In the genomic region with DNA sequence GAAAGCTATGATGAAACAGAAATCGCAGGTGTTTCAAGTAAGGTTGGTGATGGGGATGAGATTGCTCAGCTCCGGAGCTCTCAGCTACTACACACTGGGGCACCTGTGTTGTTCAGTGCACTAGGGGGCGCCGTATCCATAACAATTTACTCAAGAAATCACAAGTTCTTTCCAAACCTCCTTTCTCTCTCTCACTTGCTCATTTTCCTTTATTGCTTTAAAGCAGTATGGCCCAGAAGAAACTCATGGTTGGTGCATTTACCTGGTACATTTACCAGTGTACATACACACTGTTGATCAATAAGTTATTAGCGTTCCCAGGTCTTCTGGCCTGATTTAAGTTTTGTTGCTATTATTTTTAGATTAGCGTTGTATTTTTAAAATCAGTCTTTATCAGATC, we compare ENCODE assay signal across 8 cellular contexts.
DNase-seq lines count a peak whose midpoint lies in the region; ATAC-seq and TF ChIP-seq lines count a peak whose summit lies in the region.

No MANE protein-coding gene starts in this region.

- DNase-seq in NCI-H526 (lab: John Stamatoyannopoulos, UW) (peak; percentile 62 to 84), coronary artery (ENCODE audit: low spot score) (no peak)
- peak; percentile 96 for DNase-seq in activated CD4-positive, alpha-beta T cell treated with anti-CD3 and anti-CD28 coated beads, Interleukin-2, amount 10 ng/mL, durations not matched to agents 24 days and 14 days
- peak; percentile 51 for DNase-seq in stimulated activated CD8-positive, alpha-beta memory T cell treated with anti-CD3 and anti-CD28 coated beads, Interleukin-12 subunit alpha, Interleukin-12 subunit beta, amount 100 ng/mL, for 24 hours (ENCODE audit: extremely low read depth)

- intact Hi-C loops in activated CD4-positive, alpha-beta T cell treated with anti-CD3 and anti-CD28 coated beads, Interleukin-2, amount 10 ng/mL, durations not matched to agents 24 days and 14 days (cut with micrococcal nuclease), result loop anchor here (1.0 to 2.0 kb wide), 7 partner anchors 50 to 434 kb away; no protein-coding TSS in a partner anchor

- ATAC-seq in GM18511 (IDR thresholded peaks at IDR 0.05; ENCODE audit: unreplicated experiment) (peak; percentile 73), HG03342 (IDR thresholded peaks at IDR 0.05; ENCODE audit: unreplicated experiment) (peak; percentile 80)

- 32% methylated on average over 6 of the region's 6 CpGs for WGBS in liver

- H3K27me3 Mint-ChIP-seq in activated CD4-positive, alpha-beta T cell treated with anti-CD3 and anti-CD28 coated beads, Interleukin-2, amount 10 ng/mL, durations not matched to agents 24 days and 14 days, result no peaks in the 10 kb centered on the region

- H3K36me3 Mint-ChIP-seq in activated CD4-positive, alpha-beta T cell treated with anti-CD3 and anti-CD28 coated beads, Interleukin-2, amount 10 ng/mL, durations not matched to agents 24 days and 14 days (ENCODE audit: low read depth), result peaks cover 9% of the 10 kb centered on the region

- H3K9ac ChIP-seq in liver (ENCODE audit: low read depth in 1 of 2, low read length in 2 of 2), result no peak overlapping the region

- TF ChIP-seq RAD21 in liver (IDR thresholded peaks at IDR 0.05), result peak; percentile 91 to 94

- no peaks in the 10 kb centered on the region for H3K9me3 Mint-ChIP-seq in activated CD4-positive, alpha-beta T cell treated with anti-CD3 and anti-CD28 coated beads, Interleukin-2, amount 10 ng/mL, durations not matched to agents 24 days and 14 days

- peak overlapping the region; percentile 69 for H3K4me3 Mint-ChIP-seq in activated CD4-positive, alpha-beta T cell treated with anti-CD3 and anti-CD28 coated beads, Interleukin-2, amount 10 ng/mL, durations not matched to agents 24 days and 14 days

- peaks cover 0 to 5% (median 1%) of the 10 kb centered on the region in 4 donors for H3K4me1 ChIP-seq in liver (ENCODE audit: control insufficient read depth in 4 of 4, insufficient read depth in 4 of 4, low read length in 3 of 4)

- no peak overlapping the region for H3K27ac ChIP-seq in 22Rv1
- no peak overlapping the region for H3K27ac ChIP-seq in coronary artery
- no peak overlapping the region for H3K27ac ChIP-seq in liver (ENCODE audit: low read depth in 1 of 2, low read length in 2 of 2)

- no peaks in the 10 kb centered on the region for H3K27me3 ChIP-seq in liver (ENCODE audit: control insufficient read depth in 4 of 4, insufficient read depth in 4 of 4, low read length in 3 of 4)

- peak; percentile 83 for TF ChIP-seq CTCF in 22Rv1 (IDR thresholded peaks at IDR 0.05)
- TF ChIP-seq CTCF in coronary artery (IDR thresholded peaks at IDR 0.05), result peak; percentile 41
- peak; percentile 82 for TF ChIP-seq CTCF in liver (IDR thresholded peaks at IDR 0.05; ENCODE audit: low read depth, low read length, missing input control)

- peak overlapping the region; percentile 92 for H3K27ac Mint-ChIP-seq in activated CD4-positive, alpha-beta T cell treated with anti-CD3 and anti-CD28 coated beads, Interleukin-2, amount 10 ng/mL, durations not matched to agents 24 days and 14 days

- no peaks in the 10 kb centered on the region for H3K36me3 ChIP-seq in liver (ENCODE audit: control insufficient read depth in 4 of 4, insufficient read depth in 3 of 4, low read depth in 1 of 4, low read length in 3 of 4)

- no peaks in the 10 kb centered on the region for H3K9me3 ChIP-seq in liver (ENCODE audit: control insufficient read depth in 4 of 4, low read length in 3 of 4)

- H3K4me3 ChIP-seq in coronary artery (no peak overlapping the region), liver (ENCODE audit: low read depth in 1 of 3, low read length in 3 of 3) (no peak overlapping the region)

- H3K4me1 Mint-ChIP-seq in activated CD4-positive, alpha-beta T cell treated with anti-CD3 and anti-CD28 coated beads, Interleukin-2, amount 10 ng/mL, durations not matched to agents 24 days and 14 days, result peaks cover 76% of the 10 kb centered on the region

TF ChIP-seq in liver, 16 proteins besides CTCF, POLR2A, EP300 and RAD21:
- TF ChIP-seq, protein P1, sequence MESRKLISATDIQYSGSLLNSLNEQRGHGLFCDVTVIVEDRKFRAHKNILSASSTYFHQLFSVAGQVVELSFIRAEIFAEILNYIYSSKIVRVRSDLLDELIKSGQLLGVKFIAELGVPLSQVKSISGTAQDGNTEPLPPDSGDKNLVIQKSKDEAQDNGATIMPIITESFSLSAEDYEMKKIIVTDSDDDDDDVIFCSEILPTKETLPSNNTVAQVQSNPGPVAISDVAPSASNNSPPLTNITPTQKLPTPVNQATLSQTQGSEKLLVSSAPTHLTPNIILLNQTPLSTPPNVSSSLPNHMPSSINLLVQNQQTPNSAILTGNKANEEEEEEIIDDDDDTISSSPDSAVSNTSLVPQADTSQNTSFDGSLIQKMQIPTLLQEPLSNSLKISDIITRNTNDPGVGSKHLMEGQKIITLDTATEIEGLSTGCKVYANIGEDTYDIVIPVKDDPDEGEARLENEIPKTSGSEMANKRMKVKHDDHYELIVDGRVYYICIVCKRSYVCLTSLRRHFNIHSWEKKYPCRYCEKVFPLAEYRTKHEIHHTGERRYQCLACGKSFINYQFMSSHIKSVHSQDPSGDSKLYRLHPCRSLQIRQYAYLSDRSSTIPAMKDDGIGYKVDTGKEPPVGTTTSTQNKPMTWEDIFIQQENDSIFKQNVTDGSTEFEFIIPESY (IDR thresholded peaks at IDR 0.05), result no peak
- no peak for TF ChIP-seq REST (IDR thresholded peaks at IDR 0.05)
- TF ChIP-seq, protein P2, sequence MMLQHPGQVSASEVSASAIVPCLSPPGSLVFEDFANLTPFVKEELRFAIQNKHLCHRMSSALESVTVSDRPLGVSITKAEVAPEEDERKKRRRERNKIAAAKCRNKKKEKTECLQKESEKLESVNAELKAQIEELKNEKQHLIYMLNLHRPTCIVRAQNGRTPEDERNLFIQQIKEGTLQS (IDR thresholded peaks at IDR 0.05), result no peak
- TF ChIP-seq NR2F2 (IDR thresholded peaks at IDR 0.05), result no peak
- TF ChIP-seq SP1 (IDR thresholded peaks at IDR 0.05), result no peak
- no peak for TF ChIP-seq FOXA1 (IDR thresholded peaks at IDR 0.05)
- no peak for TF ChIP-seq JUND (IDR thresholded peaks at IDR 0.05)
- TF ChIP-seq, protein P3, sequence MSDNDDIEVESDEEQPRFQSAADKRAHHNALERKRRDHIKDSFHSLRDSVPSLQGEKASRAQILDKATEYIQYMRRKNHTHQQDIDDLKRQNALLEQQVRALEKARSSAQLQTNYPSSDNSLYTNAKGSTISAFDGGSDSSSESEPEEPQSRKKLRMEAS (IDR thresholded peaks at IDR 0.05), result no peak
- TF ChIP-seq HNF4G (IDR thresholded peaks at IDR 0.05), result no peak
- TF ChIP-seq RXRA (IDR thresholded peaks at IDR 0.05), result no peak
- TF ChIP-seq EGR1 (IDR thresholded peaks at IDR 0.05; ENCODE audit: low read depth in 2 of 2), result no peak
- no peak for TF ChIP-seq YY1 (IDR thresholded peaks at IDR 0.05)
- TF ChIP-seq GABPA (IDR thresholded peaks at IDR 0.05 in 1 of 2, conservative IDR thresholded peaks at IDR 0.05 in 1 of 2), result no peak
- no peak for TF ChIP-seq TAF1 (conservative IDR thresholded peaks at IDR 0.05)
- no peak for TF ChIP-seq HNF4A (conservative IDR thresholded peaks at IDR 0.05)
- TF ChIP-seq FOXA2 (IDR thresholded peaks at IDR 0.05), result no peak
